Comparison of ENCODE assay signal across 1 cellular context in genomic region chr6:132962936-132963579, GRCh38.
A peak's percentile ranks its signal among the peaks of the same experiment; 100 is the strongest.
TF ChIP-seq lines count a peak whose summit lies in the region.

No MANE protein-coding gene starts in this region.

TF ChIP-seq in HepG2, 621 proteins besides CTCF, POLR2A, EP300 and RAD21 (continued from another document and continues in another):
- TF ChIP-seq HOXA5 (CRISPR knock-in tag; IDR thresholded peaks at IDR 0.05) (peak; percentile 79; the same call in 1 of the 2 replicates), MIXL1 (CRISPR knock-in tag; IDR thresholded peaks at IDR 0.05) (peak; percentile 87), MTF2 (CRISPR knock-in tag; IDR thresholded peaks at IDR 0.05; ENCODE audit: borderline replicate concordance) (no peak), IRF2 (CRISPR knock-in tag; IDR thresholded peaks at IDR 0.05) (peak; percentile 43; the same call in 1 of the 2 replicates), FOXK1 (CRISPR knock-in tag; IDR thresholded peaks at IDR 0.05; ENCODE audit: borderline replicate concordance, low read depth) (0 out of 2 replicates have a peak, but pooled peaks have one; percentile 62), RXRB (CRISPR knock-in tag; IDR thresholded peaks at IDR 0.05; ENCODE audit: borderline replicate concordance) (peak; percentile 22; the same call in 1 of the 2 replicates), FOSL2 (CRISPR knock-in tag; IDR thresholded peaks at IDR 0.05) (peak; percentile 64), ZNF17 (CRISPR knock-in tag; IDR thresholded peaks at IDR 0.05) (no peak), ZNF484 (CRISPR knock-in tag; IDR thresholded peaks at IDR 0.05; ENCODE audit: borderline replicate concordance, low read depth) (no peak), TOPORS (CRISPR knock-in tag; IDR thresholded peaks at IDR 0.05) (no peak), KLF16 (CRISPR knock-in tag; IDR thresholded peaks at IDR 0.05) (peak in 1 of 2 experiments; percentile 54; a peak in 1 of 4 replicates), ZFP36 (IDR thresholded peaks at IDR 0.05; ENCODE audit: borderline replicate concordance, low read depth, low read length, partially characterized antibody) (peak; percentile 65), ELF3 (CRISPR knock-in tag; IDR thresholded peaks at IDR 0.05) (peak; percentile 47; the same call in 1 of the 2 replicates), PHF5A (CRISPR knock-in tag; IDR thresholded peaks at IDR 0.05; ENCODE audit: low read depth, unreplicated experiment) (peak; percentile 50), ZNF652 (CRISPR knock-in tag; IDR thresholded peaks at IDR 0.05; ENCODE audit: borderline replicate concordance, low read depth) (0 out of 2 replicates have a peak, but pooled peaks have one; percentile 31), SMAD3 (CRISPR knock-in tag; IDR thresholded peaks at IDR 0.05) (0 out of 2 replicates have a peak, but pooled peaks have one; percentile 72), ZNF331 (CRISPR knock-in tag; IDR thresholded peaks at IDR 0.05) (peak; percentile 42; the same call in 1 of the 2 replicates), SMC3 (IDR thresholded peaks at IDR 0.05; ENCODE audit: low read length) (peak; percentile 99), SP140L (CRISPR knock-in tag; IDR thresholded peaks at IDR 0.05; ENCODE audit: borderline replicate concordance) (peak; percentile 31; the same call in 1 of the 2 replicates), THAP9 (CRISPR knock-in tag; IDR thresholded peaks at IDR 0.05; ENCODE audit: borderline replicate concordance) (no peak), XRCC5 (optimal IDR thresholded peaks at IDR 0.05; ENCODE audit: low read length) (peak; percentile 91), SOX13 (IDR thresholded peaks at IDR 0.05) (no peak), SOX13 (CRISPR knock-in tag; conservative IDR thresholded peaks at IDR 0.05 in 1 of 2, IDR thresholded peaks at IDR 0.05 in 1 of 2) (peak in 1 of 2 experiments; percentile 22; a peak in 1 of 4 replicates), ZKSCAN1 (IDR thresholded peaks at IDR 0.05; ENCODE audit: low read length) (peak; percentile 76; the same call in 1 of the 2 replicates), KDM4B (CRISPR knock-in tag; IDR thresholded peaks at IDR 0.05) (0 out of 2 replicates have a peak, but pooled peaks have one; percentile 61), KAT8 (CRISPR knock-in tag; IDR thresholded peaks at IDR 0.05) (peak; percentile 47; the same call in 1 of the 2 replicates), TBL1XR1 (IDR thresholded peaks at IDR 0.05; ENCODE audit: borderline replicate concordance, low read length, partially characterized antibody) (peak; percentile 47), PPARG (CRISPR knock-in tag; conservative IDR thresholded peaks at IDR 0.05) (0 out of 2 replicates have a peak, but pooled peaks have one; percentile 20)
- TF ChIP-seq, protein P1, sequence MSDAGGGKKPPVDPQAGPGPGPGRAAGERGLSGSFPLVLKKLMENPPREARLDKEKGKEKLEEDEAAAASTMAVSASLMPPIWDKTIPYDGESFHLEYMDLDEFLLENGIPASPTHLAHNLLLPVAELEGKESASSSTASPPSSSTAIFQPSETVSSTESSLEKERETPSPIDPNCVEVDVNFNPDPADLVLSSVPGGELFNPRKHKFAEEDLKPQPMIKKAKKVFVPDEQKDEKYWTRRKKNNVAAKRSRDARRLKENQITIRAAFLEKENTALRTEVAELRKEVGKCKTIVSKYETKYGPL (CRISPR knock-in tag; IDR thresholded peaks at IDR 0.05): peak; percentile 29; the same call in 1 of the 2 replicates
- TF ChIP-seq, protein P2, sequence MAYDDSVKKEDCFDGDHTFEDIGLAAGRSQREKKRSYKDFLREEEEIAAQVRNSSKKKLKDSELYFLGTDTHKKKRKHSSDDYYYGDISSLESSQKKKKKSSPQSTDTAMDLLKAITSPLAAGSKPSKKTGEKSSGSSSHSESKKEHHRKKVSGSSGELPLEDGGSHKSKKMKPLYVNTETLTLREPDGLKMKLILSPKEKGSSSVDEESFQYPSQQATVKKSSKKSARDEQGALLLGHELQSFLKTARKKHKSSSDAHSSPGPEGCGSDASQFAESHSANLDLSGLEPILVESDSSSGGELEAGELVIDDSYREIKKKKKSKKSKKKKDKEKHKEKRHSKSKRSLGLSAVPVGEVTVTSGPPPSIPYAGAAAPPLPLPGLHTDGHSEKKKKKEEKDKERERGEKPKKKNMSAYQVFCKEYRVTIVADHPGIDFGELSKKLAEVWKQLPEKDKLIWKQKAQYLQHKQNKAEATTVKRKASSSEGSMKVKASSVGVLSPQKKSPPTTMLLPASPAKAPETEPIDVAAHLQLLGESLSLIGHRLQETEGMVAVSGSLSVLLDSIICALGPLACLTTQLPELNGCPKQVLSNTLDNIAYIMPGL (CRISPR knock-in tag; IDR thresholded peaks at IDR 0.05; ENCODE audit: borderline replicate concordance in 1 of 2, low read depth in 1 of 2): peak in 1 of 2 experiments; percentile 42; a peak in 1 of 4 replicates
- TF ChIP-seq, protein P3, sequence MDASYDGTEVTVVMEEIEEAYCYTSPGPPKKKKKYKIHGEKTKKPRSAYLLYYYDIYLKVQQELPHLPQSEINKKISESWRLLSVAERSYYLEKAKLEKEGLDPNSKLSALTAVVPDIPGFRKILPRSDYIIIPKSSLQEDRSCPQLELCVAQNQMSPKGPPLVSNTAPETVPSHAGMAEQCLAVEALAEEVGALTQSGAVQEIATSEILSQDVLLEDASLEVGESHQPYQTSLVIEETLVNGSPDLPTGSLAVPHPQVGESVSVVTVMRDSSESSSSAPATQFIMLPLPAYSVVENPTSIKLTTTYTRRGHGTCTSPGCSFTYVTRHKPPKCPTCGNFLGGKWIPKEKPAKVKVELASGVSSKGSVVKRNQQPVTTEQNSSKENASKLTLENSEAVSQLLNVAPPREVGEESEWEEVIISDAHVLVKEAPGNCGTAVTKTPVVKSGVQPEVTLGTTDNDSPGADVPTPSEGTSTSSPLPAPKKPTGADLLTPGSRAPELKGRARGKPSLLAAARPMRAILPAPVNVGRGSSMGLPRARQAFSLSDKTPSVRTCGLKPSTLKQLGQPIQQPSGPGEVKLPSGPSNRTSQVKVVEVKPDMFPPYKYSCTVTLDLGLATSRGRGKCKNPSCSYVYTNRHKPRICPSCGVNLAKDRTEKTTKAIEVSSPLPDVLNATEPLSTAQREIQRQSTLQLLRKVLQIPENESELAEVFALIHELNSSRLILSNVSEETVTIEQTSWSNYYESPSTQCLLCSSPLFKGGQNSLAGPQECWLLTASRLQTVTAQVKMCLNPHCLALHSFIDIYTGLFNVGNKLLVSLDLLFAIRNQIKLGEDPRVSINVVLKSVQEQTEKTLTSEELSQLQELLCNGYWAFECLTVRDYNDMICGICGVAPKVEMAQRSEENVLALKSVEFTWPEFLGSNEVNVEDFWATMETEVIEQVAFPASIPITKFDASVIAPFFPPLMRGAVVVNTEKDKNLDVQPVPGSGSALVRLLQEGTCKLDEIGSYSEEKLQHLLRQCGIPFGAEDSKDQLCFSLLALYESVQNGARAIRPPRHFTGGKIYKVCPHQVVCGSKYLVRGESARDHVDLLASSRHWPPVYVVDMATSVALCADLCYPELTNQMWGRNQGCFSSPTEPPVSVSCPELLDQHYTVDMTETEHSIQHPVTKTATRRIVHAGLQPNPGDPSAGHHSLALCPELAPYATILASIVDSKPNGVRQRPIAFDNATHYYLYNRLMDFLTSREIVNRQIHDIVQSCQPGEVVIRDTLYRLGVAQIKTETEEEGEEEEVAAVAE (CRISPR knock-in tag; IDR thresholded peaks at IDR 0.05; ENCODE audit: borderline replicate concordance): 0 out of 2 replicates have a peak, but pooled peaks have one; percentile 43
- TF ChIP-seq, protein P4, sequence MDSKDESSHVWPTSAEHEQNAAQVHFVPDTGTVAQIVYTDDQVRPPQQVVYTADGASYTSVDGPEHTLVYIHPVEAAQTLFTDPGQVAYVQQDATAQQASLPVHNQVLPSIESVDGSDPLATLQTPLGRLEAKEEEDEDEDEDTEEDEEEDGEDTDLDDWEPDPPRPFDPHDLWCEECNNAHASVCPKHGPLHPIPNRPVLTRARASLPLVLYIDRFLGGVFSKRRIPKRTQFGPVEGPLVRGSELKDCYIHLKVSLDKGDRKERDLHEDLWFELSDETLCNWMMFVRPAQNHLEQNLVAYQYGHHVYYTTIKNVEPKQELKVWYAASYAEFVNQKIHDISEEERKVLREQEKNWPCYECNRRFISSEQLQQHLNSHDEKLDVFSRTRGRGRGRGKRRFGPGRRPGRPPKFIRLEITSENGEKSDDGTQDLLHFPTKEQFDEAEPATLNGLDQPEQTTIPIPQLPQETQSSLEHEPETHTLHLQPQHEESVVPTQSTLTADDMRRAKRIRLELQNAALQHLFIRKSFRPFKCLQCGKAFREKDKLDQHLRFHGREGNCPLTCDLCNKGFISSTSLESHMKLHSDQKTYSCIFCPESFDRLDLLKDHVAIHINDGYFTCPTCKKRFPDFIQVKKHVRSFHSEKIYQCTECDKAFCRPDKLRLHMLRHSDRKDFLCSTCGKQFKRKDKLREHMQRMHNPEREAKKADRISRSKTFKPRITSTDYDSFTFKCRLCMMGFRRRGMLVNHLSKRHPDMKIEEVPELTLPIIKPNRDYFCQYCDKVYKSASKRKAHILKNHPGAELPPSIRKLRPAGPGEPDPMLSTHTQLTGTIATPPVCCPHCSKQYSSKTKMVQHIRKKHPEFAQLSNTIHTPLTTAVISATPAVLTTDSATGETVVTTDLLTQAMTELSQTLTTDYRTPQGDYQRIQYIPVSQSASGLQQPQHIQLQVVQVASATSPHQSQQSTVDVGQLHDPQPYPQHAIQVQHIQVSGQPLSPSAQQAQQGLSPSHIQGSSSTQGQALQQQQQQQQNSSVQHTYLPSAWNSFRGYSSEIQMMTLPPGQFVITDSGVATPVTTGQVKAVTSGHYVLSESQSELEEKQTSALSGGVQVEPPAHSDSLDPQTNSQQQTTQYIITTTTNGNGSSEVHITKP (CRISPR knock-in tag; IDR thresholded peaks at IDR 0.05; ENCODE audit: low read depth): 0 out of 2 replicates have a peak, but pooled peaks have one; percentile 24
- TF ChIP-seq, protein P5, sequence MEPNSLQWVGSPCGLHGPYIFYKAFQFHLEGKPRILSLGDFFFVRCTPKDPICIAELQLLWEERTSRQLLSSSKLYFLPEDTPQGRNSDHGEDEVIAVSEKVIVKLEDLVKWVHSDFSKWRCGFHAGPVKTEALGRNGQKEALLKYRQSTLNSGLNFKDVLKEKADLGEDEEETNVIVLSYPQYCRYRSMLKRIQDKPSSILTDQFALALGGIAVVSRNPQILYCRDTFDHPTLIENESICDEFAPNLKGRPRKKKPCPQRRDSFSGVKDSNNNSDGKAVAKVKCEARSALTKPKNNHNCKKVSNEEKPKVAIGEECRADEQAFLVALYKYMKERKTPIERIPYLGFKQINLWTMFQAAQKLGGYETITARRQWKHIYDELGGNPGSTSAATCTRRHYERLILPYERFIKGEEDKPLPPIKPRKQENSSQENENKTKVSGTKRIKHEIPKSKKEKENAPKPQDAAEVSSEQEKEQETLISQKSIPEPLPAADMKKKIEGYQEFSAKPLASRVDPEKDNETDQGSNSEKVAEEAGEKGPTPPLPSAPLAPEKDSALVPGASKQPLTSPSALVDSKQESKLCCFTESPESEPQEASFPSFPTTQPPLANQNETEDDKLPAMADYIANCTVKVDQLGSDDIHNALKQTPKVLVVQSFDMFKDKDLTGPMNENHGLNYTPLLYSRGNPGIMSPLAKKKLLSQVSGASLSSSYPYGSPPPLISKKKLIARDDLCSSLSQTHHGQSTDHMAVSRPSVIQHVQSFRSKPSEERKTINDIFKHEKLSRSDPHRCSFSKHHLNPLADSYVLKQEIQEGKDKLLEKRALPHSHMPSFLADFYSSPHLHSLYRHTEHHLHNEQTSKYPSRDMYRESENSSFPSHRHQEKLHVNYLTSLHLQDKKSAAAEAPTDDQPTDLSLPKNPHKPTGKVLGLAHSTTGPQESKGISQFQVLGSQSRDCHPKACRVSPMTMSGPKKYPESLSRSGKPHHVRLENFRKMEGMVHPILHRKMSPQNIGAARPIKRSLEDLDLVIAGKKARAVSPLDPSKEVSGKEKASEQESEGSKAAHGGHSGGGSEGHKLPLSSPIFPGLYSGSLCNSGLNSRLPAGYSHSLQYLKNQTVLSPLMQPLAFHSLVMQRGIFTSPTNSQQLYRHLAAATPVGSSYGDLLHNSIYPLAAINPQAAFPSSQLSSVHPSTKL (CRISPR knock-in tag; IDR thresholded peaks at IDR 0.05): peak; percentile 38
- TF ChIP-seq, protein P6, sequence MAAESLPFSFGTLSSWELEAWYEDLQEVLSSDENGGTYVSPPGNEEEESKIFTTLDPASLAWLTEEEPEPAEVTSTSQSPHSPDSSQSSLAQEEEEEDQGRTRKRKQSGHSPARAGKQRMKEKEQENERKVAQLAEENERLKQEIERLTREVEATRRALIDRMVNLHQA (CRISPR knock-in tag; IDR thresholded peaks at IDR 0.05): no peak
- TF ChIP-seq, protein P7, sequence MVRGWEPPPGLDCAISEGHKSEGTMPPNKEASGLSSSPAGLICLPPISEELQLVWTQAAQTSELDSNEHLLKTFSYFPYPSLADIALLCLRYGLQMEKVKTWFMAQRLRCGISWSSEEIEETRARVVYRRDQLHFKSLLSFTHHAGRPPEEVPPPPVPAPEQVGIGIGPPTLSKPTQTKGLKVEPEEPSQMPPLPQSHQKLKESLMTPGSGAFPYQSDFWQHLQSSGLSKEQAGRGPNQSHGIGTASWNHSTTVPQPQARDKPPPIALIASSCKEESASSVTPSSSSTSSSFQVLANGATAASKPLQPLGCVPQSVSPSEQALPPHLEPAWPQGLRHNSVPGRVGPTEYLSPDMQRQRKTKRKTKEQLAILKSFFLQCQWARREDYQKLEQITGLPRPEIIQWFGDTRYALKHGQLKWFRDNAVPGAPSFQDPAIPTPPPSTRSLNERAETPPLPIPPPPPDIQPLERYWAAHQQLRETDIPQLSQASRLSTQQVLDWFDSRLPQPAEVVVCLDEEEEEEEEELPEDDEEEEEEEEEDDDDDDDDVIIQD (CRISPR knock-in tag; IDR thresholded peaks at IDR 0.05; ENCODE audit: low read depth): 0 out of 2 replicates have a peak, but pooled peaks have one; percentile 19
